Comparison of ENCODE assay signal across 1 cellular context in genomic region chr3:48472923-48473616, GRCh38.
TF ChIP-seq lines count a peak whose summit lies in the region.

No MANE protein-coding gene starts in this region.

TF ChIP-seq in HepG2, 621 proteins besides CTCF, POLR2A, EP300 and RAD21 (continued from another document and continues in another):
- TF ChIP-seq ARID4A (CRISPR knock-in tag; IDR thresholded peaks at IDR 0.05; ENCODE audit: borderline replicate concordance) (peak; percentile 68), PHF20 (CRISPR knock-in tag; IDR thresholded peaks at IDR 0.05) (peak; percentile 70; the same call in 1 of the 2 replicates), MTA1 (CRISPR knock-in tag; IDR thresholded peaks at IDR 0.05; ENCODE audit: borderline replicate concordance) (peak; percentile 82; the same call in 1 of the 2 replicates), ZNF639 (CRISPR knock-in tag; conservative IDR thresholded peaks at IDR 0.05) (0 out of 2 replicates have a peak, but pooled peaks have one; percentile 22), ZNF720 (CRISPR knock-in tag; IDR thresholded peaks at IDR 0.05) (no peak), ZNF564 (CRISPR knock-in tag; IDR thresholded peaks at IDR 0.05) (peak; percentile 65; the same call in 1 of the 2 replicates), ZSCAN31 (CRISPR knock-in tag; IDR thresholded peaks at IDR 0.05; ENCODE audit: low read depth) (peak; percentile 83; the same call in 1 of the 2 replicates), DMAP1 (CRISPR knock-in tag; IDR thresholded peaks at IDR 0.05) (peak; percentile 93; the same call in 1 of the 2 replicates), IRF9 (CRISPR knock-in tag; IDR thresholded peaks at IDR 0.05; ENCODE audit: borderline replicate concordance) (peak; percentile 93; the same call in 1 of the 2 replicates), CSRNP1 (CRISPR knock-in tag; IDR thresholded peaks at IDR 0.05) (no peak), SOX13 (IDR thresholded peaks at IDR 0.05) (no peak), SOX13 (CRISPR knock-in tag; conservative IDR thresholded peaks at IDR 0.05 in 1 of 2, IDR thresholded peaks at IDR 0.05 in 1 of 2) (peak in 1 of 2 experiments; percentile 51; a peak in 1 of 4 replicates), ZBED4 (CRISPR knock-in tag; IDR thresholded peaks at IDR 0.05; ENCODE audit: borderline replicate concordance) (0 out of 2 replicates have a peak, but pooled peaks have one; percentile 55), MYPOP (CRISPR knock-in tag; IDR thresholded peaks at IDR 0.05) (peak; percentile 86), TFAP4 (IDR thresholded peaks at IDR 0.05; ENCODE audit: borderline replicate concordance, low read depth) (peak; percentile 58; the same call in 1 of the 2 replicates), ZNF574 (CRISPR knock-in tag; IDR thresholded peaks at IDR 0.05) (peak; percentile 62; the same call in 1 of the 2 replicates), BORCS8-MEF2B (CRISPR knock-in tag; IDR thresholded peaks at IDR 0.05) (peak; percentile 28; the same call in 1 of the 2 replicates), ZNF598 (CRISPR knock-in tag; IDR thresholded peaks at IDR 0.05; ENCODE audit: borderline replicate concordance) (peak; percentile 19; the same call in 1 of the 2 replicates), PRDM10 (CRISPR knock-in tag; IDR thresholded peaks at IDR 0.05; ENCODE audit: low read depth) (peak; percentile 82; the same call in 1 of the 2 replicates), ZNF350 (CRISPR knock-in tag; IDR thresholded peaks at IDR 0.05; ENCODE audit: borderline replicate concordance, low read depth) (peak; percentile 94), ZNF430 (CRISPR knock-in tag; IDR thresholded peaks at IDR 0.05) (0 out of 2 replicates have a peak, but pooled peaks have one; percentile 68), ZNF331 (CRISPR knock-in tag; IDR thresholded peaks at IDR 0.05) (peak; percentile 39), MXD4 (CRISPR knock-in tag; IDR thresholded peaks at IDR 0.05) (peak; percentile 38; the same call in 1 of the 2 replicates), KLF12 (CRISPR knock-in tag; IDR thresholded peaks at IDR 0.05; ENCODE audit: borderline replicate concordance) (no peak; the same call in 1 of the 2 replicates), ZNF232 (CRISPR knock-in tag; IDR thresholded peaks at IDR 0.05; ENCODE audit: borderline replicate concordance) (no peak), GFI1 (CRISPR knock-in tag; IDR thresholded peaks at IDR 0.05; ENCODE audit: borderline replicate concordance) (no peak; the same call in 1 of the 2 replicates), HOMEZ (CRISPR knock-in tag; IDR thresholded peaks at IDR 0.05; ENCODE audit: low read depth) (peak; percentile 63; the same call in 1 of the 2 replicates), RXRA (CRISPR knock-in tag; IDR thresholded peaks at IDR 0.05) (peak; percentile 82), MXI1 (IDR thresholded peaks at IDR 0.05; ENCODE audit: borderline replicate concordance, low read depth, low read length) (peak; percentile 78; the same call in 2 of the 3 replicates)
